17 cellular contexts compared by ENCODE assay signal in genomic region chr7:111053035-111053434, GRCh38. TPM values are rescaled to one million over a fixed set of nuclear protein-coding genes. Genes with fewer than 3 reads are reported as not detected.
"Had no signal": no experiment of that assay in that cellular context is flagged by ENCODE, and none has a peak within 500 bp of the region (broad histone marks: within the 10 kb centered on the region; RNA-seq: fewer than 3 reads in every experiment).

No MANE protein-coding gene starts in this region.

- DNase-seq: activated CD4-positive, alpha-beta T cell treated with anti-CD3 and anti-CD28 coated beads for 1 hour; activated CD4-positive, alpha-beta T cell treated with anti-CD3 and anti-CD28 coated beads, Interleukin-2, amount 50 U/mL, for 1 hour; activated CD8-positive, alpha-beta T cell treated with anti-CD3 and anti-CD28 coated beads, Interleukin-2, amount 10 ng/mL, durations not matched to agents 7 days and 5 days; activated gamma-delta T cell; activated naive CD4-positive, alpha-beta T cell treated with anti-CD3 and anti-CD28 coated beads, Interleukin-2, amount 50 U/mL, for 16 hours; activated naive CD8-positive, alpha-beta T cell treated with anti-CD3 and anti-CD28 coated beads, Interleukin-2, amount 50 U/mL, for 24 hours; cortex of kidney; lower lobe of right lung; naive thymus-derived CD8-positive, alpha-beta T cell; stimulated activated CD4-positive, alpha-beta T cell treated with anti-CD3 and anti-CD28 coated beads, Interleukin-2, amount 100 ng/mL, for 48 hours; stimulated activated naive CD4-positive, alpha-beta T cell; testis; trophoblast cell; uterus had no signal

- ATAC-seq: activated CD8-positive, alpha-beta T cell treated with anti-CD3 and anti-CD28 coated beads, Interleukin-2, amount 10 ng/mL, durations not matched to agents 7 days and 5 days; left lobe of liver; lower lobe of right lung; naive thymus-derived CD8-positive, alpha-beta T cell; sciatic nerve had no signal

RNA-seq across cellular contexts. Expression of gene LRRN3, which starts 37.9 kb away (rescaled TPM):
- total RNA-seq: epithelial cell of proximal tubule had no signal
